Comparison of ENCODE assay signal across 24 cellular contexts in the genomic region with DNA sequence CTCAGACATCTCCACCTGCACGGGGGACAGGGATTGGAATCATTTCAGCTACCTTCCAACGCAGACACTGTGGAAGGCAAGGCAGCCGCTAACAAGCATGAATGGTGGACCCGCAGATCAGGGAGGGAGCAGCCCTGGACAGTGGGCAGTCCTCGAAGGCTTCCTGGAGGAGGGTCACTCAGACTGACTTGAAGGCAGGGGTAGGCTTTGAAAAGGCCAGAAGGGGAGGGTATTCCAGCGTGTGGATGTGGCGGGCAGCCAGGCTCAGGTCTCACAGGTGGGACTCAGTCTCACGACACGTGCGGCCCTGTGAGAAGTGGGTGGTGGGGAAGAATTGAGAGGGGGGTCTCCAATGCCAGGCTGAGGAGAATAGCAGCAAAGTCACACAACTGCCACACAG.
"Had no signal": no experiment of that assay in that cellular context is flagged by ENCODE, and none has a peak within 500 bp of the region (broad histone marks: within the 10 kb centered on the region; RNA-seq: fewer than 3 reads in every experiment).

No MANE protein-coding gene starts in this region.

- H3K9me3 Mint-ChIP-seq: endodermal cell; memory B cell; naive thymus-derived CD8-positive, alpha-beta T cell; stimulated activated naive B cell treated with anti-CD40 and anti-IgM and Interleukin-4, amounts not matched to agents 10 μg/mL and 1 μg/mL and 100 μg/mL, for 72 hours; stimulated activated naive CD8-positive, alpha-beta T cell treated with anti-CD3 and anti-CD28 coated beads, Interleukin-15, Interleukin-2, amounts not matched to agents 100 ng/mL and 50 ng/mL, for 24 hours had no signal

- ATAC-seq: foreskin keratinocyte; gastroesophageal sphincter; naive thymus-derived CD8-positive, alpha-beta T cell; right cardiac atrium; stimulated activated naive B cell treated with anti-CD40 and anti-IgM and Interleukin-4, amounts not matched to agents 10 μg/mL and 1 μg/mL and 100 μg/mL, for 72 hours had no signal

- H3K36me3 ChIP-seq: pancreas, suprapubic skin had no signal

- H3K27ac Mint-ChIP-seq: endodermal cell; memory B cell; naive thymus-derived CD8-positive, alpha-beta T cell; nephron progenitor cell; progenitor cell of endocrine pancreas; stimulated activated naive B cell treated with anti-CD40 and anti-IgM and Interleukin-4, amounts not matched to agents 10 μg/mL and 1 μg/mL and 100 μg/mL, for 72 hours; stimulated activated naive CD8-positive, alpha-beta T cell treated with anti-CD3 and anti-CD28 coated beads, Interleukin-15, Interleukin-2, amounts not matched to agents 100 ng/mL and 50 ng/mL, for 24 hours had no signal

- H3K4me3 ChIP-seq: dorsolateral prefrontal cortex, esophagus muscularis mucosa, gastroesophageal sphincter, heart left ventricle, hepatocyte, lung, pancreas, skin epidermis, suprapubic skin had no signal

- H3K4me3 Mint-ChIP-seq: endodermal cell; memory B cell; naive thymus-derived CD8-positive, alpha-beta T cell; nephron progenitor cell; stimulated activated naive B cell treated with anti-CD40 and anti-IgM and Interleukin-4, amounts not matched to agents 10 μg/mL and 1 μg/mL and 100 μg/mL, for 72 hours; stimulated activated naive CD8-positive, alpha-beta T cell treated with anti-CD3 and anti-CD28 coated beads, Interleukin-15, Interleukin-2, amounts not matched to agents 100 ng/mL and 50 ng/mL, for 24 hours had no signal

- H3K27ac ChIP-seq: dorsolateral prefrontal cortex, esophagus muscularis mucosa, foreskin keratinocyte, gastroesophageal sphincter, heart left ventricle, hepatocyte, pancreas, skin epidermis, suprapubic skin had no signal

- H3K4me1 Mint-ChIP-seq: memory B cell; naive thymus-derived CD8-positive, alpha-beta T cell had no signal

- DNase-seq: effector CD4-positive, alpha-beta T cell; endodermal cell; foreskin keratinocyte; heart left ventricle; kidney; midbrain; nephron progenitor cell; pancreas; right cardiac atrium; stimulated activated CD4-positive, alpha-beta T cell treated with anti-CD3 and anti-CD28 coated beads, Interleukin-15, amount 100 ng/mL, for 24 hours; stimulated activated CD4-positive, alpha-beta T cell treated with anti-CD3 and anti-CD28 coated beads, Interleukin-2, amount 100 ng/mL, for 48 hours; stimulated activated naive B cell treated with anti-CD40 and anti-IgM and Interleukin-4, amounts not matched to agents 10 μg/mL and 1 μg/mL and 100 μg/mL, for 72 hours; trophoblast cell had no signal

- H3K27me3 ChIP-seq: dorsolateral prefrontal cortex, esophagus muscularis mucosa, gastroesophageal sphincter, heart left ventricle, hepatocyte, pancreas, suprapubic skin had no signal

- H3K27me3 Mint-ChIP-seq: stimulated activated naive CD8-positive, alpha-beta T cell treated with anti-CD3 and anti-CD28 coated beads, Interleukin-15, Interleukin-2, amounts not matched to agents 100 ng/mL and 50 ng/mL, for 24 hours had no signal

- H3K36me3 Mint-ChIP-seq: memory B cell; naive thymus-derived CD8-positive, alpha-beta T cell; stimulated activated naive B cell treated with anti-CD40 and anti-IgM and Interleukin-4, amounts not matched to agents 10 μg/mL and 1 μg/mL and 100 μg/mL, for 72 hours had no signal

- H3K9me3 ChIP-seq: esophagus muscularis mucosa, gastroesophageal sphincter, heart left ventricle, pancreas, suprapubic skin had no signal

- H2AFZ ChIP-seq: hepatocyte had no signal

- H3K4me1 ChIP-seq: foreskin keratinocyte, gastroesophageal sphincter, pancreas, suprapubic skin had no signal

- H3K4me2 ChIP-seq: hepatocyte had no signal
